ENCODE assay signal across 1 cellular context in genomic region chr12:10363922-10364838, GRCh38.
A peak's percentile ranks its signal among the peaks of the same experiment; 100 is the strongest.
TF ChIP-seq lines count a peak whose summit lies in the region.

No MANE protein-coding gene starts in this region.

TF ChIP-seq in K562, 482 proteins besides CTCF, POLR2A, EP300 and RAD21 (continued from another document and continues in another):
- TF ChIP-seq UBTF (IDR thresholded peaks at IDR 0.05; ENCODE audit: borderline replicate concordance in 1 of 2, low read depth in 2 of 2, low read length in 2 of 2) (no peak), POLR2B (IDR thresholded peaks at IDR 0.05; ENCODE audit: low read depth, partially characterized antibody) (peak; percentile 31), FOXJ2 (tag; IDR thresholded peaks at IDR 0.05) (no peak), THAP12 (CRISPR knock-in tag; IDR thresholded peaks at IDR 0.05) (no peak), ZNF77 (CRISPR knock-in tag; IDR thresholded peaks at IDR 0.05) (no peak), ZC3H8 (IDR thresholded peaks at IDR 0.05) (no peak), ZNF586 (CRISPR knock-in tag; conservative IDR thresholded peaks at IDR 0.05) (no peak), E2F6 (IDR thresholded peaks at IDR 0.05; ENCODE audit: borderline replicate concordance in 1 of 2, extremely low read depth in 1 of 2, insufficient read depth in 1 of 2, insufficient read length in 1 of 2, low read depth in 1 of 2, low read length in 1 of 2, poor library complexity in 1 of 2, severe bottlenecking in 1 of 2) (peak in 1 of 2 experiments; percentile 22), EP400 (IDR thresholded peaks at IDR 0.05) (no peak), HNRNPH1 (optimal IDR thresholded peaks at IDR 0.05; ENCODE audit: low read depth, low read length) (no peak), HDAC8 (tag; IDR thresholded peaks at IDR 0.05) (no peak), MXI1 (IDR thresholded peaks at IDR 0.05; ENCODE audit: low read depth, low read length) (no peak), ZZZ3 (IDR thresholded peaks at IDR 0.05) (no peak), TCFL5 (CRISPR knock-in tag; conservative IDR thresholded peaks at IDR 0.05) (no peak), GTF2B (IDR thresholded peaks at IDR 0.05; ENCODE audit: extremely low read depth, insufficient read length) (no peak), TAF15 (IDR thresholded peaks at IDR 0.05; ENCODE audit: low read depth, low read length) (no peak), TSC22D4 (tag; IDR thresholded peaks at IDR 0.05) (no peak), ZBTB2 (IDR thresholded peaks at IDR 0.05) (no peak), HDAC6 (IDR thresholded peaks at IDR 0.05; ENCODE audit: low read depth, low read length) (no peak), POLR2H (tag; IDR thresholded peaks at IDR 0.05; ENCODE audit: low read depth) (no peak), NCOA6 (IDR thresholded peaks at IDR 0.05) (no peak), NUFIP1 (IDR thresholded peaks at IDR 0.05; ENCODE audit: partially characterized antibody) (no peak), POLR2AphosphoS2 (IDR thresholded peaks at IDR 0.05; ENCODE audit: low read length) (no peak), BCOR (IDR thresholded peaks at IDR 0.05) (no peak), IRF1 (CRISPR knock-in tag; IDR thresholded peaks at IDR 0.05; ENCODE audit: borderline replicate concordance) (no peak), MAFF (IDR thresholded peaks at IDR 0.05; ENCODE audit: low read length) (no peak), ARID2 (IDR thresholded peaks at IDR 0.05) (no peak), ZNF583 (CRISPR knock-in tag; IDR thresholded peaks at IDR 0.05) (no peak), CHCHD3 (CRISPR knock-in tag; IDR thresholded peaks at IDR 0.05) (no peak), CREB5 (CRISPR knock-in tag; IDR thresholded peaks at IDR 0.05) (no peak), BRD4 (IDR thresholded peaks at IDR 0.05) (no peak), ZNF347 (CRISPR knock-in tag; IDR thresholded peaks at IDR 0.05; ENCODE audit: low read depth) (no peak), FIP1L1 (IDR thresholded peaks at IDR 0.05; ENCODE audit: low read depth, low read length, poor library complexity, severe bottlenecking) (no peak), PTRF (tag; IDR thresholded peaks at IDR 0.05) (no peak), CBX3 (IDR thresholded peaks at IDR 0.05; ENCODE audit: borderline replicate concordance in 1 of 2, low read length in 2 of 2) (no peak), CREM (IDR thresholded peaks at IDR 0.05; ENCODE audit: low read depth) (peak; percentile 42), CREB1 (IDR thresholded peaks at IDR 0.05) (no peak), CREB1 (CRISPR knock-in tag; IDR thresholded peaks at IDR 0.05) (peak; percentile 41; the same call in 1 of the 2 replicates), ZNF224 (CRISPR knock-in tag; IDR thresholded peaks at IDR 0.05) (no peak), ZNF444 (CRISPR knock-in tag; IDR thresholded peaks at IDR 0.05) (no peak), ZNF311 (CRISPR knock-in tag; IDR thresholded peaks at IDR 0.05) (no peak), ZNF280A (IDR thresholded peaks at IDR 0.05; ENCODE audit: low read depth, partially characterized antibody) (no peak), ETV5 (CRISPR knock-in tag; IDR thresholded peaks at IDR 0.05; ENCODE audit: low read depth) (no peak), NR4A1 (CRISPR knock-in tag; IDR thresholded peaks at IDR 0.05) (no peak), NR4A1 (tag; IDR thresholded peaks at IDR 0.05) (no peak), PTTG1 (tag; IDR thresholded peaks at IDR 0.05; ENCODE audit: low read depth) (no peak), ZNF436 (CRISPR knock-in tag; IDR thresholded peaks at IDR 0.05) (no peak), ZNF696 (CRISPR knock-in tag; conservative IDR thresholded peaks at IDR 0.05) (no peak), YBX1 (IDR thresholded peaks at IDR 0.05) (no peak), ZNF316 (IDR thresholded peaks at IDR 0.05) (no peak), DMBX1 (CRISPR knock-in tag; IDR thresholded peaks at IDR 0.05; ENCODE audit: borderline replicate concordance) (no peak), CBFB (CRISPR knock-in tag; IDR thresholded peaks at IDR 0.05) (no peak), MEF2A (IDR thresholded peaks at IDR 0.05; ENCODE audit: control insufficient read depth, low read depth, low read length) (no peak), CAMTA2 (CRISPR knock-in tag; conservative IDR thresholded peaks at IDR 0.05) (no peak), ARNT (IDR thresholded peaks at IDR 0.05) (0 out of 4 replicates have a peak, but pooled peaks of 1 of the 2 experiments have one; percentile 41), ZNF707 (CRISPR knock-in tag; conservative IDR thresholded peaks at IDR 0.05) (no peak), KDM2B (CRISPR knock-in tag; IDR thresholded peaks at IDR 0.05) (no peak)
- TF ChIP-seq, protein P1, sequence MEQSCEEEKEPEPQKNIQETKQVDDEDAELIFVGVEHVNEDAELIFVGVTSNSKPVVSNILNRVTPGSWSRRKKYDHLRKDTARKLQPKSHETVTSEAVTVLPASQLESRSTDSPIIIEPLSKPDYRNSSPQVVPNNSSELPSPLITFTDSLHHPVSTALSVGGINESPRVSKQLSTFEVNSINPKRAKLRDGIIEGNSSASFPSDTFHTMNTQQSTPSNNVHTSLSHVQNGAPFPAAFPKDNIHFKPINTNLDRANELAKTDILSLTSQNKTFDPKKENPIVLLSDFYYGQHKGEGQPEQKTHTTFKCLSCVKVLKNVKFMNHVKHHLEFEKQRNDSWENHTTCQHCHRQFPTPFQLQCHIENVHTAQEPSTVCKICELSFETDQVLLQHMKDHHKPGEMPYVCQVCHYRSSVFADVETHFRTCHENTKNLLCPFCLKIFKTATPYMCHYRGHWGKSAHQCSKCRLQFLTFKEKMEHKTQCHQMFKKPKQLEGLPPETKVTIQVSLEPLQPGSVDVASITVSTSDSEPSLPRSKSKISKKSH (CRISPR knock-in tag; IDR thresholded peaks at IDR 0.05): no peak
- TF ChIP-seq, protein P2, sequence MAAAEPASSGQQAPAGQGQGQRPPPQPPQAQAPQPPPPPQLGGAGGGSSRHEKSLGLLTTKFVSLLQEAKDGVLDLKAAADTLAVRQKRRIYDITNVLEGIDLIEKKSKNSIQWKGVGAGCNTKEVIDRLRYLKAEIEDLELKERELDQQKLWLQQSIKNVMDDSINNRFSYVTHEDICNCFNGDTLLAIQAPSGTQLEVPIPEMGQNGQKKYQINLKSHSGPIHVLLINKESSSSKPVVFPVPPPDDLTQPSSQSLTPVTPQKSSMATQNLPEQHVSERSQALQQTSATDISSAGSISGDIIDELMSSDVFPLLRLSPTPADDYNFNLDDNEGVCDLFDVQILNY (CRISPR knock-in tag; IDR thresholded peaks at IDR 0.05): no peak
- TF ChIP-seq, protein P3, sequence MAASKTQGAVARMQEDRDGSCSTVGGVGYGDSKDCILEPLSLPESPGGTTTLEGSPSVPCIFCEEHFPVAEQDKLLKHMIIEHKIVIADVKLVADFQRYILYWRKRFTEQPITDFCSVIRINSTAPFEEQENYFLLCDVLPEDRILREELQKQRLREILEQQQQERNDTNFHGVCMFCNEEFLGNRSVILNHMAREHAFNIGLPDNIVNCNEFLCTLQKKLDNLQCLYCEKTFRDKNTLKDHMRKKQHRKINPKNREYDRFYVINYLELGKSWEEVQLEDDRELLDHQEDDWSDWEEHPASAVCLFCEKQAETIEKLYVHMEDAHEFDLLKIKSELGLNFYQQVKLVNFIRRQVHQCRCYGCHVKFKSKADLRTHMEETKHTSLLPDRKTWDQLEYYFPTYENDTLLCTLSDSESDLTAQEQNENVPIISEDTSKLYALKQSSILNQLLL (CRISPR knock-in tag; IDR thresholded peaks at IDR 0.05; ENCODE audit: borderline replicate concordance): no peak
- TF ChIP-seq, protein P4, sequence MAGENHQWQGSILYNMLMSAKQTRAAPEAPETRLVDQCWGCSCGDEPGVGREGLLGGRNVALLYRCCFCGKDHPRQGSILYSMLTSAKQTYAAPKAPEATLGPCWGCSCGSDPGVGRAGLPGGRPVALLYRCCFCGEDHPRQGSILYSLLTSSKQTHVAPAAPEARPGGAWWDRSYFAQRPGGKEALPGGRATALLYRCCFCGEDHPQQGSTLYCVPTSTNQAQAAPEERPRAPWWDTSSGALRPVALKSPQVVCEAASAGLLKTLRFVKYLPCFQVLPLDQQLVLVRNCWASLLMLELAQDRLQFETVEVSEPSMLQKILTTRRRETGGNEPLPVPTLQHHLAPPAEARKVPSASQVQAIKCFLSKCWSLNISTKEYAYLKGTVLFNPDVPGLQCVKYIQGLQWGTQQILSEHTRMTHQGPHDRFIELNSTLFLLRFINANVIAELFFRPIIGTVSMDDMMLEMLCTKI (IDR thresholded peaks at IDR 0.05; ENCODE audit: partially characterized antibody): no peak
